1 cellular context compared by ENCODE assay signal in the genomic region with DNA sequence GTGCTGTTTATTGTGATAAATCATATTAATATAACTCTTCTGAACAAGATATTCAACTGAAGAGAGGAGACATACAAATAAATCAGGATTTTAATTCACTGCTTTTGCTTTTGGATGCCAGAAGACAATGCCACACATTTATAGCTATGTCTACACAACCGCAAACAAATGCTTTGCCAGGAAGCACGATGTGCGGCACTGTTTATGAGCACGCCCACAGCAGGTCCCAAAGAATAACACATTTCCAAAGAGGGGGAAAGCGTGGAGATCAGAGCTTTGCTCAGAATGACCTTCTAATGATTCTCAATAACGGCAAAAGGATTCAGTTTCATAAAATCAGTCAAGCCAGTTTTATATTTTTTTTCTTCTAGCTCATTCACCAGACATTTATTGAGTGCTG.
TF ChIP-seq lines count a peak whose summit lies in the region.

No MANE protein-coding gene starts in this region.

TF ChIP-seq in H1, 55 proteins besides CTCF, POLR2A, EP300 and RAD21 (continued from another document):
- TF ChIP-seq KDM5A (IDR thresholded peaks at IDR 0.05; ENCODE audit: low read length) (no peak), HDAC2 (IDR thresholded peaks at IDR 0.05; ENCODE audit: borderline replicate concordance in 1 of 2, low read depth in 2 of 2, low read length in 2 of 2) (no peak), SP2 (IDR thresholded peaks at IDR 0.05; ENCODE audit: low read length) (no peak), CREB1 (IDR thresholded peaks at IDR 0.05) (no peak), POLR2AphosphoS5 (IDR thresholded peaks at IDR 0.05; ENCODE audit: low read depth, low read length) (no peak), HDAC6 (IDR thresholded peaks at IDR 0.05; ENCODE audit: low read depth, low read length) (no peak), CHD1 (IDR thresholded peaks at IDR 0.05; ENCODE audit: low read depth, low read length) (no peak)
